12 cellular contexts compared by ENCODE assay signal in the genomic region with DNA sequence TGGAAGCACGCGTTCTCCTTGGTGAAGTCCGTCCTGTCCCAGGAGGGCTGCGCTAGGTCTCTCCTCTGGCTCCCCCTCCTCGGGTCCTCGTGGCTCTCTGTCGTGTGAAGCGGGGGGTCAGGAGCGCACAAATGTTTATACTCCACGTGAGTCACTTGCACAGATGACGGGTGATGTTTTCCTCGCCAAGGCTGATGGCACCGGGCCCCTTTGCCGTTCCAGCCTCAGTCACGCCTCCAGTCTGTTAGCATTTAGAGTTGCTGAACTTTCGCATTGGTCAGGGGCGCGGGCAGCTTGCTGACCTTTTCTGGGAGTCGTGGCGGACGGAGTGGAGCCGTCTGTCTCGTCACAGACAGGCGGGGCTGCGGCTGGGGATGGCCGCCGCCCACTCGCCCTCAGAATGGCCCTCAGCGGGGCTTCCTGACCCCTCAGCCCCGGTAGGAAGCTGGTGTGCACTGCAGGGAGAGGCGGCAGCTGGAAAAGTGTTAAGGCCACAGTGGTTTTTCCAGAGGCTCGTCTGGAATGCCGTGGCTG. TPM values are rescaled to one million over a fixed set of nuclear protein-coding genes. Genes with fewer than 3 reads are reported as not detected.
DNase-seq lines count a peak whose midpoint lies in the region; ATAC-seq, FAIRE-seq and TF ChIP-seq lines count a peak whose summit lies in the region.
"Had no signal": no experiment of that assay in that cellular context is flagged by ENCODE, and none has a peak within 500 bp of the region (broad histone marks: within the 10 kb centered on the region; RNA-seq: fewer than 3 reads in every experiment).

No MANE protein-coding gene starts in this region.

- peaks cover 12% of the 10 kb centered on the region for H3K27me3 Mint-ChIP-seq in astrocyte (ENCODE audit: low read depth, unreplicated experiment)
- peaks cover 8% of the 10 kb centered on the region for H3K27me3 Mint-ChIP-seq in glutamatergic neuron (ENCODE audit: unreplicated experiment)
- H3K27me3 Mint-ChIP-seq in activated naive CD8-positive, alpha-beta T cell treated with anti-CD3 and anti-CD28 coated beads, Interleukin-2, amount 50 U/mL, for 24 hours, result no peaks in the 10 kb centered on the region

- TF ChIP-seq CTCF in AG10803 (conservative IDR thresholded peaks at IDR 0.05; ENCODE audit: low read length) (no peak; the same call in 1 of the 2 replicates), astrocyte (IDR thresholded peaks at IDR 0.05; ENCODE audit: insufficient read depth, low read depth, low read length) (no peak), pancreas (IDR thresholded peaks at IDR 0.05) (no peak), glutamatergic neuron (IDR thresholded peaks at IDR 0.05; ENCODE audit: partially characterized antibody, unreplicated experiment) (no peak)

- H3K36me3 Mint-ChIP-seq in astrocyte (ENCODE audit: low read depth, unreplicated experiment), result peaks cover 10% of the 10 kb centered on the region
- H3K36me3 Mint-ChIP-seq in glutamatergic neuron (ENCODE audit: unreplicated experiment), result peaks cover 4% of the 10 kb centered on the region
- H3K36me3 Mint-ChIP-seq in activated naive CD8-positive, alpha-beta T cell treated with anti-CD3 and anti-CD28 coated beads, Interleukin-2, amount 50 U/mL, for 24 hours (ENCODE audit: low read depth), result no peaks in the 10 kb centered on the region

- H3K4me1 Mint-ChIP-seq in astrocyte (ENCODE audit: low read depth, unreplicated experiment) (peaks cover 17% of the 10 kb centered on the region), glutamatergic neuron (ENCODE audit: low read depth, unreplicated experiment) (peaks cover 20% of the 10 kb centered on the region)
- H3K4me1 Mint-ChIP-seq in activated naive CD8-positive, alpha-beta T cell treated with anti-CD3 and anti-CD28 coated beads, Interleukin-2, amount 50 U/mL, for 24 hours, result peaks cover 17% of the 10 kb centered on the region

- H4K20me1 ChIP-seq in astrocyte (ENCODE audit: insufficient read depth, low read length), result peaks cover 52% of the 10 kb centered on the region

- H3K4me3 Mint-ChIP-seq in astrocyte (ENCODE audit: unreplicated experiment), result peak overlapping the region; percentile 20
- no peak overlapping the region for H3K4me3 Mint-ChIP-seq in glutamatergic neuron (ENCODE audit: unreplicated experiment)
- no peak overlapping the region for H3K4me3 Mint-ChIP-seq in activated naive CD8-positive, alpha-beta T cell treated with anti-CD3 and anti-CD28 coated beads, Interleukin-2, amount 50 U/mL, for 24 hours

- ATAC-seq in left cardiac atrium (peak; percentile 62 to 74), pancreas (peak; percentile 18 to 44 (median 36))
- no peak for ATAC-seq in activated naive CD8-positive, alpha-beta T cell treated with anti-CD3 and anti-CD28 coated beads, Interleukin-2, amount 50 U/mL, for 24 hours

- H3K36me3 ChIP-seq in astrocyte (ENCODE audit: insufficient read depth, low read length) (no peaks in the 10 kb centered on the region), pancreas (no peaks in the 10 kb centered on the region)

- peaks cover 4% of the 10 kb centered on the region for H3K79me2 ChIP-seq in astrocyte (ENCODE audit: insufficient read depth, low read length)

- H3K9me3 Mint-ChIP-seq in astrocyte (ENCODE audit: unreplicated experiment) (peaks cover 1% of the 10 kb centered on the region), glutamatergic neuron (ENCODE audit: unreplicated experiment) (peaks cover 2% of the 10 kb centered on the region)
- H3K9me3 Mint-ChIP-seq in activated naive CD8-positive, alpha-beta T cell treated with anti-CD3 and anti-CD28 coated beads, Interleukin-2, amount 50 U/mL, for 24 hours, result no peaks in the 10 kb centered on the region

- H3K27ac ChIP-seq in astrocyte (ENCODE audit: low read depth, low read length) (peak overlapping the region; percentile 59), pancreas (peak overlapping the region in 2 of 4 donors; percentile 8 to 23)
- H3K27ac ChIP-seq: KMS-11 had no signal

- no peak overlapping the region for H3K27ac Mint-ChIP-seq in astrocyte (ENCODE audit: unreplicated experiment)
- no peak overlapping the region for H3K27ac Mint-ChIP-seq in glutamatergic neuron (ENCODE audit: unreplicated experiment)
- H3K27ac Mint-ChIP-seq in activated naive CD8-positive, alpha-beta T cell treated with anti-CD3 and anti-CD28 coated beads, Interleukin-2, amount 50 U/mL, for 24 hours, result no peak overlapping the region

- H3K27me3 ChIP-seq in astrocyte (ENCODE audit: insufficient read depth, low read length) (no peaks in the 10 kb centered on the region), pancreas (no peaks in the 10 kb centered on the region)

- WGBS in pancreas, 2 donors, result 82 to 83% methylated on average over 33 of the region's 33 CpGs

- peak overlapping the region; percentile 76 for H3K9ac ChIP-seq in astrocyte (ENCODE audit: low read length)
- H3K9ac ChIP-seq: KMS-11 had no signal

- peak; percentile 70 for DNase-seq in AG10803 (ENCODE audit: low read depth)
- peak; percentile 78 for DNase-seq in astrocyte (ENCODE audit: low read depth)
- peak; percentile 90 for DNase-seq in left cardiac atrium
- peak in 2 of 6 donors; percentile 49 to 51 for DNase-seq in pancreas
- no peak for DNase-seq in glutamatergic neuron
- DNase-seq in activated naive CD8-positive, alpha-beta T cell treated with anti-CD3 and anti-CD28 coated beads, Interleukin-2, amount 50 U/mL, for 24 hours, result no peak
- no peak for DNase-seq in DMS79 treated with DMSO at 0.1 percent for 48 hours (lab: John Stamatoyannopoulos, UW)
- DNase-seq in activated CD4-positive, alpha-beta T cell treated with anti-CD3 and anti-CD28 coated beads, Interleukin-2, amount 50 U/mL, for 4 hours, result no peak
- DNase-seq: stimulated activated CD8-positive, alpha-beta memory T cell treated with anti-CD3 and anti-CD28 coated beads, Interleukin-4, amount 100 ng/mL, for 48 hours had no signal

- intact Hi-C loops in left cardiac atrium (cut with DNase I), result no loop called here
- intact Hi-C loops in pancreas (cut with DNase I), result no loop called here

- H2AFZ ChIP-seq in astrocyte (ENCODE audit: low read depth, low read length), result peak overlapping the region; percentile 24

- H3K9me3 ChIP-seq in astrocyte (ENCODE audit: insufficient read depth, low read depth, low read length), result no peaks in the 10 kb centered on the region
- H3K9me3 ChIP-seq in pancreas, result no peaks in the 10 kb centered on the region

- H3K4me3 ChIP-seq in AG10803 (ENCODE audit: low read length) (no peak overlapping the region; the same call in 1 of the 2 replicates), astrocyte (ENCODE audit: insufficient read depth, low read depth, low read length) (peak overlapping the region; percentile 12), pancreas (no peak overlapping the region)

- FAIRE-seq in astrocyte (lab: Jason Lieb, UNC), result peak; percentile 41
- no peak for FAIRE-seq in pancreas (lab: Jason Lieb, UNC)
- FAIRE-seq: GM18507, RCC 7860 had no signal

- peak overlapping the region; percentile 80 for H3K4me2 ChIP-seq in astrocyte (ENCODE audit: low read length)
- H3K4me2 ChIP-seq: KMS-11 had no signal

- peaks cover 36% of the 10 kb centered on the region for H3K4me1 ChIP-seq in astrocyte (ENCODE audit: insufficient read depth, low read length)
- no peaks in the 10 kb centered on the region for H3K4me1 ChIP-seq in pancreas

RNA-seq across cellular contexts. Expression of a gene that starts 13.7 kb away (rescaled TPM):
- total RNA-seq in astrocyte (4.4 and 6.0 TPM in 2 replicates), left cardiac atrium (10 to 100 TPM in 1 of 2 donors, 1 to 10 TPM in 1; 7.8 to 10.2 TPM), pancreas (1 to 10 TPM; 4.6 to 7.8 (median 6.0) TPM), glutamatergic neuron (ENCODE audit: unreplicated experiment) (12.0 TPM)
- polyA plus RNA-seq in pancreas, result 1 to 10 TPM; 3.2 to 4.1 TPM

RNA-seq across cellular contexts. Expression of a gene that starts 32.9 kb away (rescaled TPM):
- total RNA-seq in astrocyte (8.4 and 8.8 TPM in 2 replicates), left cardiac atrium (10 to 100 TPM; 10.5 to 11.1 TPM), pancreas (1 to 10 TPM; 5.2 to 8.1 (median 6.5) TPM), glutamatergic neuron (ENCODE audit: unreplicated experiment) (28.8 TPM)
- polyA plus RNA-seq in pancreas, result 10 to 100 TPM; 12.4 to 18.1 TPM

RNA-seq across cellular contexts. Expression of a gene that starts 37.9 kb away (rescaled TPM):
- total RNA-seq in astrocyte, result 5.6 and 8.8 TPM in 2 replicates
- total RNA-seq in left cardiac atrium, result 1 to 10 TPM; 1.9 to 3.3 TPM
- total RNA-seq in pancreas, result 1 to 10 TPM in 2 of 6 donors, under 1 TPM in 4; 0.56 to 4.4 (median 0.94) TPM
- polyA plus RNA-seq in pancreas, result 1 to 10 TPM; 5.2 to 8.9 TPM
- total RNA-seq in glutamatergic neuron (ENCODE audit: unreplicated experiment), result 92.3 TPM

RNA-seq across cellular contexts. Expression of a gene that starts 43.9 kb away (rescaled TPM):
- total RNA-seq in astrocyte, result 18.5 and 53.1 TPM in 2 replicates
- 10 to 100 TPM; 26.8 to 66.7 TPM for total RNA-seq in left cardiac atrium
- total RNA-seq in pancreas, result 1 to 10 TPM in 5 of 6 donors, under 1 TPM in 1; 0.87 to 9.1 (median 4.1) TPM
- polyA plus RNA-seq in pancreas, result 10 to 100 TPM in 1 of 2 donors, 1 to 10 TPM in 1; 9.6 to 20.3 TPM
- total RNA-seq in glutamatergic neuron (ENCODE audit: unreplicated experiment), result 55.3 TPM

Comparison
In these comparisons a context has a peak if more than half of its experiments do, and no peak if none do; other contexts are left out.
1. DNase-seq: peak in AG10803 (single experiment), astrocyte (single experiment) and left cardiac atrium (single experiment); none in glutamatergic neuron (single experiment), activated naive CD8-positive, alpha-beta T cell treated with anti-CD3 and anti-CD28 coated beads, Interleukin-2, amount 50 U/mL, for 24 hours (single experiment), DMS79 treated with DMSO at 0.1 percent for 48 hours (single experiment) and activated CD4-positive, alpha-beta T cell treated with anti-CD3 and anti-CD28 coated beads, Interleukin-2, amount 50 U/mL, for 4 hours (0 of 2).